Comparison of ENCODE assay signal across 21 cellular contexts in the genomic region with DNA sequence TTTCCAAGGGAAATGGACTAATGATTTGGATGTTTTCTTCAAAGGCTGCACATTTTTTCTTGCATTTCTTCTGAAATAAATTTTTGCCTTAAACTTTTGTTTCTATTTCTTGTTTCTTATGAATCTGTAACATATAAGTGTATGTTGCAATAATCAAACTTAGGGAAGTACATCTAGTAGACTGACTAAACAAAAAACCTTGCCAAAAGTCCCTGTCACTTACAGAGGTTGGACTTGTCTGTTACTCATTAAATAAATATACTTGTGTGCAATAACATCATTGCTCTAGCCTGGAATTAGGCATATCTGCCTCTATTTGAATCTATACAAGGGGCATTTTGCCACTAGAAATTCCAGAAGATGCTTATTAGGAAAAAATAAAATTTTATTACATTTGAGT. TPM values are rescaled to one million over a fixed set of nuclear protein-coding genes. Genes with fewer than 3 reads are reported as not detected.
DNase-seq lines count a peak whose midpoint lies in the region; ATAC-seq, FAIRE-seq and TF ChIP-seq lines count a peak whose summit lies in the region.
"Had no signal": no experiment of that assay in that cellular context is flagged by ENCODE, and none has a peak within 500 bp of the region (broad histone marks: within the 10 kb centered on the region; RNA-seq: fewer than 3 reads in every experiment).

No MANE protein-coding gene starts in this region.

- TF ChIP-seq POLR2A in breast epithelium (IDR thresholded peaks at IDR 0.05), result no peak
- TF ChIP-seq POLR2A in K562 (conservative IDR thresholded peaks at IDR 0.05), result no peak

- no peak overlapping the region for H3K9ac ChIP-seq in K562 (ENCODE audit: insufficient read depth in 1 of 2, low read depth in 2 of 2, low read length in 2 of 2)

- TF ChIP-seq RAD21 in K562 (CRISPR knock-in tag; conservative IDR thresholded peaks at IDR 0.05 in 1 of 2, IDR thresholded peaks at IDR 0.05 in 1 of 2), result no peak

- FAIRE-seq in K562 (lab: Jason Lieb, UNC), result no peak
- FAIRE-seq in urothelium cell line (lab: Jason Lieb, UNC), result no peak
- FAIRE-seq: A204.1, colon had no signal

- H3K36me3 ChIP-seq in breast epithelium, result no peaks in the 10 kb centered on the region
- no peaks in the 10 kb centered on the region for H3K36me3 ChIP-seq in K562 (ENCODE audit: control insufficient read depth, insufficient read depth, low read length)
- H3K36me3 ChIP-seq in tibial artery, result no peaks in the 10 kb centered on the region

- ATAC-seq in K562, result no peak
- ATAC-seq: activated CD8-positive, alpha-beta memory T cell treated with anti-CD3 and anti-CD28 coated beads, Interleukin-2, amount 10 ng/mL, durations not matched to agents 7 days and 5 days; CD8-positive, alpha-beta T cell; psoas muscle had no signal

- H3K4me3 Mint-ChIP-seq in MCF 10A (ENCODE audit: unreplicated experiment), result no peak overlapping the region
- H3K4me3 Mint-ChIP-seq: activated CD8-positive, alpha-beta memory T cell treated with anti-CD3 and anti-CD28 coated beads, Interleukin-2, amount 10 ng/mL, durations not matched to agents 7 days and 5 days; CD8-positive, alpha-beta T cell; nephron progenitor cell had no signal

- H3K27ac Mint-ChIP-seq in MCF 10A (ENCODE audit: low read depth, unreplicated experiment), result no peak overlapping the region
- H3K27ac Mint-ChIP-seq: activated CD8-positive, alpha-beta memory T cell treated with anti-CD3 and anti-CD28 coated beads, Interleukin-2, amount 10 ng/mL, durations not matched to agents 7 days and 5 days; CD8-positive, alpha-beta T cell; nephron progenitor cell had no signal

- H3K9me3 Mint-ChIP-seq in MCF 10A (ENCODE audit: unreplicated experiment), result peaks cover 5% of the 10 kb centered on the region
- H3K9me3 Mint-ChIP-seq: CD8-positive, alpha-beta T cell; nephron progenitor cell had no signal

- no peaks in the 10 kb centered on the region for H3K79me2 ChIP-seq in K562 (ENCODE audit: control insufficient read depth, insufficient read depth, low read length)

- H3K9me1 ChIP-seq in K562 (ENCODE audit: control insufficient read depth, insufficient read depth, low read length), result no peaks in the 10 kb centered on the region

- H3K27ac ChIP-seq in breast epithelium (no peak overlapping the region), K562 (ENCODE audit: extremely low read depth, low read depth, low read length) (no peak overlapping the region), tibial artery (peak overlapping the region; percentile 43 to 44)
- H3K27ac ChIP-seq: psoas muscle had no signal

- POLR2A ChIA-PET in MCF 10A (lab: Yijun Ruan, JAX), result no interaction called here
- POLR2A ChIA-PET in K562 (lab: Yijun Ruan, JAX), result no interaction called here

- no TSS peak for BruUV-seq in MCF 10A (replicated peaks; lab: Mats Ljungman, UMichigan)
- BruUV-seq in K562 (replicated peaks; lab: Mats Ljungman, UMichigan), result no TSS peak

- no peak overlapping the region for H3K4me2 ChIP-seq in K562 (ENCODE audit: insufficient read depth, low read length)

- TF ChIP-seq EP300 in K562 (IDR thresholded peaks at IDR 0.05; ENCODE audit: low read length), result no peak

- in situ Hi-C loops in K562 (cut with MboI), result no loop called here

- CTCF ChIA-PET in MCF 10A (lab: Yijun Ruan, JAX), result interaction anchor here (0.9 kb wide), 1 partner anchor 252 kb away, joined by 4 read pairs; no protein-coding TSS in a partner anchor
- CTCF ChIA-PET in K562 (lab: Yijun Ruan, JAX; ENCODE audit: low intra/inter-chr PET ratio), result no interaction called here

- H3K4me1 ChIP-seq in breast epithelium (no peaks in the 10 kb centered on the region), K562 (replicated peaks in 1 of 2; ENCODE audit: control insufficient read depth in 2 of 2, insufficient read depth in 2 of 2, low read length in 2 of 2) (no peaks in the 10 kb centered on the region), tibial artery (peaks cover 0 to 33% (median 14%) of the 10 kb centered on the region in 4 donors)
- H3K4me1 ChIP-seq: psoas muscle had no signal

- peaks cover 12% of the 10 kb centered on the region for H3K4me1 Mint-ChIP-seq in MCF 10A (ENCODE audit: insufficient read depth, unreplicated experiment)
- H3K4me1 Mint-ChIP-seq: activated CD8-positive, alpha-beta memory T cell treated with anti-CD3 and anti-CD28 coated beads, Interleukin-2, amount 10 ng/mL, durations not matched to agents 7 days and 5 days; nephron progenitor cell had no signal

- H3K4me3 ChIP-seq in breast epithelium, result no peak overlapping the region
- H3K4me3 ChIP-seq in K562, result no peak overlapping the region
- H3K4me3 ChIP-seq in tibial artery, result no peak overlapping the region
- H3K4me3 ChIP-seq: psoas muscle had no signal

- H3K36me3 Mint-ChIP-seq in MCF 10A (ENCODE audit: insufficient read depth, unreplicated experiment), result no peaks in the 10 kb centered on the region
- H3K36me3 Mint-ChIP-seq: activated CD8-positive, alpha-beta memory T cell treated with anti-CD3 and anti-CD28 coated beads, Interleukin-2, amount 10 ng/mL, durations not matched to agents 7 days and 5 days; CD8-positive, alpha-beta T cell had no signal

- H4K20me1 ChIP-seq in K562 (replicated peaks; ENCODE audit: control insufficient read depth, insufficient read depth, low read length), result no peaks in the 10 kb centered on the region

- TF ChIP-seq CTCF in MCF 10A (IDR thresholded peaks at IDR 0.05; ENCODE audit: unreplicated experiment), result no peak
- TF ChIP-seq CTCF in breast epithelium (IDR thresholded peaks at IDR 0.05), result no peak
- no peak for TF ChIP-seq CTCF in K562 (IDR thresholded peaks at IDR 0.05 in 2 of 3, conservative IDR thresholded peaks at IDR 0.05 in 1 of 3; ENCODE audit: insufficient read depth in 2 of 3, low read depth in 1 of 3, low read length in 3 of 3)
- TF ChIP-seq CTCF in tibial artery (IDR thresholded peaks at IDR 0.05), result no peak

- no peaks in the 10 kb centered on the region for H3K27me3 ChIP-seq in breast epithelium
- no peaks in the 10 kb centered on the region for H3K27me3 ChIP-seq in K562 (ENCODE audit: control insufficient read depth in 2 of 2, insufficient read depth in 2 of 2, low read length in 2 of 2)
- H3K27me3 ChIP-seq in tibial artery, result no peaks in the 10 kb centered on the region

- H2AFZ ChIP-seq in K562 (ENCODE audit: low read depth, low read length), result no peak overlapping the region

- H3K9me3 ChIP-seq in breast epithelium (no peaks in the 10 kb centered on the region), K562 (replicated peaks; ENCODE audit: control insufficient read depth, insufficient read depth, low read depth, low read length) (no peaks in the 10 kb centered on the region), tibial artery (no peaks in the 10 kb centered on the region)
- H3K9me3 ChIP-seq: psoas muscle had no signal

- no peaks in the 10 kb centered on the region for H3K27me3 Mint-ChIP-seq in MCF 10A (ENCODE audit: insufficient read depth, unreplicated experiment)
- H3K27me3 Mint-ChIP-seq: activated CD8-positive, alpha-beta memory T cell treated with anti-CD3 and anti-CD28 coated beads, Interleukin-2, amount 10 ng/mL, durations not matched to agents 7 days and 5 days had no signal

- intact Hi-C loops in MCF 10A (cut with micrococcal nuclease) (no loop called here), breast epithelium (cut with DNase I; ENCODE audit: low total_unique reads) (no loop called here), K562 (cut with micrococcal nuclease) (no loop called here), tibial artery (cut with DNase I; ENCODE audit: low total_unique reads) (no loop called here)

- DNase-seq in MCF 10A (ENCODE audit: unreplicated experiment) (peak; percentile 84), breast epithelium (ENCODE audit: low spot score in 2 of 2) (no peak), K562 (ENCODE audit: extremely low read depth in 1 of 4, low spot score in 3 of 4) (no peak), hepatic stellate cell (ENCODE audit: low spot score) (peak; percentile 3), tibial artery (no peak), NCI-H774 (lab: John Stamatoyannopoulos, UW) (no peak), urothelium cell line (ENCODE audit: low spot score) (no peak), middle frontal gyrus (ENCODE audit: extremely low spot score, low spot score) (no peak)
- DNase-seq: activated CD8-positive, alpha-beta memory T cell treated with anti-CD3 and anti-CD28 coated beads, Interleukin-2, amount 10 ng/mL, durations not matched to agents 7 days and 5 days; amygdala; CD8-positive, alpha-beta T cell; glutamatergic neuron; mesenchymal stem cell; NCI-H1092; NCI-H2107; nephron progenitor cell; psoas muscle; stimulated activated naive CD4-positive, alpha-beta T cell had no signal

TF ChIP-seq in K562, 482 proteins besides CTCF, POLR2A, EP300 and RAD21 (continues in another document):
- TF ChIP-seq, protein P1, sequence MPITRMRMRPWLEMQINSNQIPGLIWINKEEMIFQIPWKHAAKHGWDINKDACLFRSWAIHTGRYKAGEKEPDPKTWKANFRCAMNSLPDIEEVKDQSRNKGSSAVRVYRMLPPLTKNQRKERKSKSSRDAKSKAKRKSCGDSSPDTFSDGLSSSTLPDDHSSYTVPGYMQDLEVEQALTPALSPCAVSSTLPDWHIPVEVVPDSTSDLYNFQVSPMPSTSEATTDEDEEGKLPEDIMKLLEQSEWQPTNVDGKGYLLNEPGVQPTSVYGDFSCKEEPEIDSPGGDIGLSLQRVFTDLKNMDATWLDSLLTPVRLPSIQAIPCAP (CRISPR knock-in tag; IDR thresholded peaks at IDR 0.05; ENCODE audit: borderline replicate concordance), result no peak
- no peak for TF ChIP-seq NR3C1 (CRISPR knock-in tag; IDR thresholded peaks at IDR 0.05)
- no peak for TF ChIP-seq NCOA4 (IDR thresholded peaks at IDR 0.05; ENCODE audit: partially characterized antibody)
- TF ChIP-seq TOE1 (IDR thresholded peaks at IDR 0.05; ENCODE audit: borderline replicate concordance), result no peak
- TF ChIP-seq TOE1 (CRISPR knock-in tag; IDR thresholded peaks at IDR 0.05; ENCODE audit: borderline replicate concordance, low read depth), result no peak

RNA-seq across cellular contexts. Expression of gene C6, which starts 56.6 kb away (rescaled TPM):
- total RNA-seq in MCF 10A (2022) (not detected in 2 replicates), breast epithelium (100 to 1,000 TPM in 1 of 3 donors, 1 to 10 TPM in 2; 1.2 to 113 (median 8.5) TPM), K562 (2014; rRNA removed) (not detected in 2 replicates), K562 (2014; rRNA removed; fragmentation: Illumina TruSeq; extraction: Trizol) (not detected in 2 replicates), K562 (2015; rRNA removed; fragmentation: Illumina TruSeq; extraction: Trizol) (not detected in 2 replicates), K562 (2021) (0.09 and 0.51 TPM in 2 replicates)
- not detected in 2 replicates for total RNA-seq in K562 (2011; cell fraction: chromatin; rRNA removed; ENCODE audit: low replicate concordance)
- total RNA-seq in K562 (2011; cell fraction: nucleolus; rRNA removed), result not detected in 2 replicates
- total RNA-seq in K562 (2011; cell fraction: nucleoplasm; rRNA removed), result not detected in 2 replicates
- polyA plus RNA-seq in K562 (2011; rRNA removed) (not detected in 2 replicates), K562 (2014; fragmentation: Illumina TruSeq; extraction: Trizol) (not detected in 2 replicates), K562 (2014; fragmentation: Nextera tagmentation; extraction: Ambion mirVana) (not detected), K562 (2014; rRNA removed) (not detected in 2 replicates)
- not detected in 2 replicates for polyA plus RNA-seq in K562 (2011; cell fraction: cytosol; rRNA removed)
- not detected in 2 replicates for polyA plus RNA-seq in K562 (2011; cell fraction: nucleus; rRNA removed)
- not detected in 2 replicates for polyA plus RNA-seq in K562 (2012)
- polyA minus RNA-seq in K562 (2011; rRNA and poly(A)+ RNA removed), result not detected in 2 replicates
- polyA minus RNA-seq in K562 (2011; cell fraction: cytosol; rRNA and poly(A)+ RNA removed), result not detected in 2 replicates
- not detected in 2 replicates for polyA minus RNA-seq in K562 (2011; cell fraction: nucleus; rRNA and poly(A)+ RNA removed)
- total RNA-seq: activated CD8-positive, alpha-beta memory T cell treated with anti-CD3 and anti-CD28 coated beads, Interleukin-2, amount 10 ng/mL, durations not matched to agents 7 days and 5 days; CD8-positive, alpha-beta T cell; SK-MEL-5 had no signal

Comparison
In these comparisons a context has a peak if more than half of its experiments do, and no peak if none do; other contexts are left out.
1. DNase-seq: peak in MCF 10A (single experiment) and hepatic stellate cell (single experiment); none in breast epithelium (0 of 2), K562 (0 of 4), tibial artery (0 of 2), NCI-H774 (single experiment), urothelium cell line (single experiment) and middle frontal gyrus (single experiment).
2. H3K27ac ChIP-seq: peak in tibial artery (2 of 2); none in breast epithelium (0 of 2) and K562 (single experiment).